Comparison of ENCODE assay signal across 8 cellular contexts in the genomic region with DNA sequence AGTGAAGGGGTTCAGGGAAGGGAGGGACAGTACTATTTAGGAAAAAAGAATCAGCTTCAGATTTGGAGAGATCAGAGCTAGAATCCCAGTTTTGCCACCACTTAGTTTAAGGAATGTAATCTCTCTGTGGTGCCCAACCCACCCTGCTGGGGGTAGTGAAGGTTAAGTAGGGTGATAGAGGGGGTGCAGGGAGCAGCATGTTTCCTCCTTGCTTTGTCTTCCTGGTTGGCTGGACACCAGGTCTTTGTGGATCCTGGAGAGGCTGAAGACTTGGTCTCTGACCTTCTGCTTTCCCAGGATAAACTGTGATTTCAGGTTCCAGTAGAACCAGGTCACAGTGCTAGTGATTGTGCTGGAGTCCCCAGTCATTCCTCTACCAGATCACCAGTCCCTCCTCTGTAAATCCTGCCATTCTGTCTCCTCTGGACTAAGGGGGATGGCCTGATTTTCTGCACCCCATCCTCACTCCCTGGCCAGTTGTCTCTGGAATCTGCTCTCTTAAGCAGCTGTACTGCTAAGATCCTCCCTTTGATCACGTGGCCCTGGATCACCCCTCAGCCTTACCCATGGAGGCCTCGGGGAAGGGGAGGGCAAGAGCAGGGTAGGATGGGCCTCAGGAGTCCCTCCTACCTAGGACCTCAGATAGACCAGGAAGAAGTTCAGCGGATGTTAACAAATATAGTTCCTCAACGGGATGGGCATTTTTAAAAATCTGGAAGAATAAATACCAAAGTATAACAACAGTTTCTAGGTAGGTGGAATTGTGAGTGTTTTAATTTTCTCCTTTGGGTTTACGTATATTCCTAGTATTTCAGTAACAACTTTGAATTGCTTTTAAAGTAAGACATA. TPM values are rescaled to one million over a fixed set of nuclear protein-coding genes. Genes with fewer than 3 reads are reported as not detected.
DNase-seq lines count a peak whose midpoint lies in the region; ATAC-seq, FAIRE-seq and TF ChIP-seq lines count a peak whose summit lies in the region.
"Had no signal": no experiment of that assay in that cellular context is flagged by ENCODE, and none has a peak within 500 bp of the region (broad histone marks: within the 10 kb centered on the region; RNA-seq: fewer than 3 reads in every experiment).

No MANE protein-coding gene starts in this region.

- H3K36me3 ChIP-seq in BLaER1 treated with 17β-estradiol and CSF1 and Interleukin-3, amounts not matched to agents 10 nM and 100 nM: 0 out of 22 replicates have a peak, but pooled peaks cover 0 to 5% (median 0%) of the 10 kb centered on the region in 11 experiments
- H3K36me3 ChIP-seq in left lung: no peaks in the 10 kb centered on the region

- ATAC-seq in left lung (no peak), HG02763 (IDR thresholded peaks at IDR 0.05; ENCODE audit: unreplicated experiment) (no peak)

- DNase-seq in SK-MEL-5 (ENCODE audit: low read depth, low spot score) (peak; percentile 83), left lung (peak in 1 of 2 donors; percentile 72), urothelium cell line (ENCODE audit: low spot score) (no peak)
- no peak for DNase-seq in activated CD4-positive, alpha-beta T cell treated with anti-CD3 and anti-CD28 coated beads for 48 hours
- DNase-seq: activated naive CD8-positive, alpha-beta T cell treated with anti-CD3 and anti-CD28 coated beads, Interleukin-2, amount 10 ng/mL, durations not matched to agents 7 days and 5 days had no signal

- H3K27me3 ChIP-seq in BLaER1 treated with 17β-estradiol and CSF1 and Interleukin-3, amounts not matched to agents 10 nM and 100 nM: no peaks in the 10 kb centered on the region
- no peaks in the 10 kb centered on the region for H3K27me3 ChIP-seq in left lung

- FAIRE-seq in urothelium cell line (lab: Jason Lieb, UNC): no peak

- TF ChIP-seq CTCF in left lung (IDR thresholded peaks at IDR 0.05): no peak

- H3K27ac ChIP-seq in BLaER1 treated with 17β-estradiol and CSF1 and Interleukin-3, amounts not matched to agents 10 nM and 100 nM: peak overlapping the region in 4 of 11 experiments; percentile 0 to 32 (median 15); a peak in 4 of 22 replicates
- H3K27ac ChIP-seq in left lung: peak overlapping the region; percentile 61 to 67

- peak overlapping the region in 10 of 11 experiments; percentile 2 to 98 (median 84); a peak in 15 of 22 replicates for H3K4me2 ChIP-seq in BLaER1 treated with 17β-estradiol and CSF1 and Interleukin-3, amounts not matched to agents 10 nM and 100 nM

- intact Hi-C loops in left lung (cut with DNase I): no loop called here

- peak overlapping the region in 3 of 11 experiments; percentile 2 to 21 (median 20); a peak in 3 of 22 replicates for H3K9ac ChIP-seq in BLaER1 treated with 17β-estradiol and CSF1 and Interleukin-3, amounts not matched to agents 10 nM and 100 nM

- no peaks in the 10 kb centered on the region for H3K9me3 ChIP-seq in BLaER1 treated with 17β-estradiol and CSF1 and Interleukin-3, amounts not matched to agents 10 nM and 100 nM (replicated peaks in 1 of 11)
- H3K9me3 ChIP-seq in left lung: no peaks in the 10 kb centered on the region

- in situ Hi-C loops in SK-MEL-5 (cut with HindIII; ENCODE audit: low pct_unique_long_range_greater_than_20kb, low sequenced_read_pairs): no loop called here

- H3K4me3 ChIP-seq in BLaER1 treated with 17β-estradiol and CSF1 and Interleukin-3, amounts not matched to agents 10 nM and 100 nM: no peak overlapping the region
- H3K4me3 ChIP-seq in left lung: no peak overlapping the region

- no peaks in the 10 kb centered on the region; a peak in 1 of 22 replicates for H4K20me1 ChIP-seq in BLaER1 treated with 17β-estradiol and CSF1 and Interleukin-3, amounts not matched to agents 10 nM and 100 nM

- peaks cover 67 to 82% (median 78%) of the 10 kb centered on the region in 10 experiments for H3K4me1 ChIP-seq in BLaER1 treated with 17β-estradiol and CSF1 and Interleukin-3, amounts not matched to agents 10 nM and 100 nM
- peaks cover 25 to 58% of the 10 kb centered on the region in 2 donors for H3K4me1 ChIP-seq in left lung

RNA-seq across cellular contexts. Expression of a gene that starts 3.1 kb away (rescaled TPM):
- 10.1 and 11.4 TPM in 2 replicates for total RNA-seq in SK-MEL-5 (2014; rRNA removed; shearing (Covaris generic))
- 12.7 and 14.6 TPM in 2 replicates for polyA plus RNA-seq in SK-MEL-5 (2015; cell fraction: cytosol; rRNA removed)
- polyA plus RNA-seq in SK-MEL-5 (2015; cell fraction: nucleus; rRNA removed): 150 and 170 TPM in 2 replicates
- 10 to 100 TPM; 19.9 to 24.2 TPM for total RNA-seq in left lung

RNA-seq across cellular contexts. Expression of a gene that starts 5.0 kb away (rescaled TPM):
- total RNA-seq in SK-MEL-5 (2014; rRNA removed; shearing (Covaris generic)): 57.3 and 62.8 TPM in 2 replicates
- polyA plus RNA-seq in SK-MEL-5 (2015; cell fraction: cytosol; rRNA removed): 55.0 and 65.0 TPM in 2 replicates
- polyA plus RNA-seq in SK-MEL-5 (2015; cell fraction: nucleus; rRNA removed): 441 and 455 TPM in 2 replicates
- 10 to 100 TPM; 35.6 to 39.9 TPM for total RNA-seq in left lung

RNA-seq across cellular contexts. Expression of a gene that starts 11.2 kb away (rescaled TPM):
- total RNA-seq in SK-MEL-5 (2014; rRNA removed; shearing (Covaris generic)): not detected in 2 replicates
- 0.64 TPM in 1 of 2 replicates, not detected in the other for polyA plus RNA-seq in SK-MEL-5 (2015; cell fraction: cytosol; rRNA removed)
- not detected in 2 replicates for polyA plus RNA-seq in SK-MEL-5 (2015; cell fraction: nucleus; rRNA removed)
- not detected for total RNA-seq in left lung
- total RNA-seq: activated naive CD8-positive, alpha-beta T cell treated with anti-CD3 and anti-CD28 coated beads, Interleukin-2, amount 10 ng/mL, durations not matched to agents 7 days and 5 days; subcutaneous adipose tissue had no signal

RNA-seq across cellular contexts. Expression of a gene that starts 44.2 kb away (rescaled TPM):
- 165 and 176 TPM in 2 replicates for total RNA-seq in SK-MEL-5 (2014; rRNA removed; shearing (Covaris generic))
- 438 and 606 TPM in 2 replicates for polyA plus RNA-seq in SK-MEL-5 (2015; cell fraction: cytosol; rRNA removed)
- polyA plus RNA-seq in SK-MEL-5 (2015; cell fraction: nucleus; rRNA removed): 945 and 1,122 TPM in 2 replicates
- total RNA-seq in left lung: 100 to 1,000 TPM; 634 to 679 TPM

RNA-seq across cellular contexts. Expression of a gene that starts 54.6 kb away (rescaled TPM):
- 101 and 106 TPM in 2 replicates for total RNA-seq in SK-MEL-5 (2014; rRNA removed; shearing (Covaris generic))
- 163 and 231 TPM in 2 replicates for polyA plus RNA-seq in SK-MEL-5 (2015; cell fraction: cytosol; rRNA removed)
- 88.8 and 112 TPM in 2 replicates for polyA plus RNA-seq in SK-MEL-5 (2015; cell fraction: nucleus; rRNA removed)
- 100 to 1,000 TPM; 146 to 155 TPM for total RNA-seq in left lung
